17 cellular contexts compared by ENCODE assay signal in the genomic region with DNA sequence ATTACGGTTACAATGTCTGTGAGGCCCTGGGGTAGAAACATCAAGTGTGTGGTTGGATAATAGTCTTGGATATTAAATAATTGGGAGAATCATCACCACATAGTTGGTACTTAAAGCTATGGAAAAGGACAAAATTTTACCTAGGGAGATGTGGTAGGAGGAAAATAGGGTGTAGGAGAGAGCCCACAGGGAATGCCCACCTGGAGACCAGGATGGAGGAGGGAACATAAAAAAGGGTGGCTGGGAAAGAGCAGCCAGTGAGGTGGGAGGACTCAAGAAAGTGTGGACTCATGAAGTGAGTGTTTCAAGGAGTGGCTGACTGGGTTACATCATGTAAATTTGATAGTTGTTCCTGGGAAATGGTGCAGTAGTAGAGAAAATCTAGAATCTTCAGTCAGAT. TPM values are rescaled to one million over a fixed set of nuclear protein-coding genes. Genes with fewer than 3 reads are reported as not detected.
DNase-seq lines count a peak whose midpoint lies in the region; ATAC-seq and TF ChIP-seq lines count a peak whose summit lies in the region.
"Had no signal": no experiment of that assay in that cellular context is flagged by ENCODE, and none has a peak within 500 bp of the region (broad histone marks: within the 10 kb centered on the region; RNA-seq: fewer than 3 reads in every experiment).

No MANE protein-coding gene starts in this region.

- intact Hi-C loops in posterior vena cava (cut with DNase I): loop anchor here (5.0 to 10.0 kb wide), 2 partner anchors 55 to 198 kb away; no protein-coding TSS in a partner anchor
- intact Hi-C loops in psoas muscle (cut with DNase I): loop anchor here in 1 of 2 donors (5.0 kb wide), 1 partner anchor 198 kb away; no protein-coding TSS in a partner anchor
- intact Hi-C loops in gastrocnemius medialis (cut with DNase I; ENCODE audit: low total_unique reads): loop anchor here (10.0 kb wide), 1 partner anchor 805 kb away; no protein-coding TSS in a partner anchor

- no peak for TF ChIP-seq POLR2A in gastrocnemius medialis (IDR thresholded peaks at IDR 0.05)

- H3K36me3 Mint-ChIP-seq in nephron (ENCODE audit: low read depth): no peaks in the 10 kb centered on the region
- H3K36me3 Mint-ChIP-seq: CD4-positive, CD25-positive, alpha-beta regulatory T cell had no signal

- ATAC-seq in psoas muscle (no peak), gastrocnemius medialis (no peak)

- peaks cover 9% of the 10 kb centered on the region for H3K4me1 Mint-ChIP-seq in nephron

- H3K27ac Mint-ChIP-seq in nephron: no peak overlapping the region
- H3K27ac Mint-ChIP-seq: B cell; CD4-positive, CD25-positive, alpha-beta regulatory T cell had no signal

- H3K9me3 ChIP-seq in HEK293 (ENCODE audit: control insufficient read depth, insufficient read depth, low read depth, low read length): no peaks in the 10 kb centered on the region
- H3K9me3 ChIP-seq in psoas muscle: no peaks in the 10 kb centered on the region
- no peaks in the 10 kb centered on the region for H3K9me3 ChIP-seq in gastrocnemius medialis
- H3K9me3 ChIP-seq: HAP-1 had no signal

- no peaks in the 10 kb centered on the region for H3K36me3 ChIP-seq in HEK293 (ENCODE audit: control insufficient read depth in 2 of 2, insufficient read depth in 1 of 2, low read length in 2 of 2)
- no peaks in the 10 kb centered on the region for H3K36me3 ChIP-seq in psoas muscle (ENCODE audit: insufficient read depth in 1 of 2, low read depth in 1 of 2)
- no peaks in the 10 kb centered on the region for H3K36me3 ChIP-seq in gastrocnemius medialis
- H3K36me3 ChIP-seq: BLaER1 treated with 17β-estradiol and CSF1 and Interleukin-3, amounts not matched to agents 10 nM and 100 nM; HAP-1 had no signal

- peaks cover 10% of the 10 kb centered on the region for H3K27me3 Mint-ChIP-seq in nephron (ENCODE audit: low read depth)

- TF ChIP-seq CTCF in HEK293 (tag by site-specific recombination; IDR thresholded peaks at IDR 0.05) (no peak), nephron (IDR thresholded peaks at IDR 0.05; ENCODE audit: unreplicated experiment in 3 of 3) (no peak), psoas muscle (IDR thresholded peaks at IDR 0.05) (no peak), gastrocnemius medialis (IDR thresholded peaks at IDR 0.05 in 4 of 5, conservative IDR thresholded peaks at IDR 0.05 in 1 of 5) (no peak)

- 96 to 97% (median 96%) methylated on average over 1 of the region's 1 CpG for WGBS in psoas muscle, 3 donors

- DNase-seq in posterior vena cava (ENCODE audit: low spot score): peak; percentile 3
- DNase-seq in amniotic stem cell (lab: John Stamatoyannopoulos, UW): no peak
- no peak for DNase-seq in psoas muscle
- no peak for DNase-seq in gastrocnemius medialis
- DNase-seq: CD4-positive, CD25-positive, alpha-beta regulatory T cell; CD8-positive, alpha-beta memory T cell; COR-L47; DMS 273 treated with DMSO at 0.1 percent for 48 hours; DMS53; DND-41; EL; GM23248 had no signal

- H3K4me3 ChIP-seq in HEK293 (ENCODE audit: low read depth, low read length) (no peak overlapping the region), psoas muscle (no peak overlapping the region), gastrocnemius medialis (no peak overlapping the region)
- H3K4me3 ChIP-seq: BLaER1 treated with 17β-estradiol and CSF1 and Interleukin-3, amounts not matched to agents 10 nM and 100 nM; GM23248; HAP-1 had no signal

- no peaks in the 10 kb centered on the region for H3K9me3 Mint-ChIP-seq in nephron

- H3K4me3 Mint-ChIP-seq in nephron: peak overlapping the region; percentile 5 to 28 (median 6)
- H3K4me3 Mint-ChIP-seq: B cell; CD4-positive, CD25-positive, alpha-beta regulatory T cell had no signal

- CTCF ChIA-PET in HEK293 (lab: Yijun Ruan, JAX): no interaction called here

- in situ Hi-C loops in gastrocnemius medialis (cut with MboI; ENCODE audit: low sequenced_read_pairs in 4 of 4): loop anchor here in 3 of 4 donors (10.0 kb wide), 2 partner anchors 55 to 65 kb away; no protein-coding TSS in a partner anchor

- H3K27ac ChIP-seq in HEK293 (ENCODE audit: extremely low read depth, low read depth, low read length) (no peak overlapping the region), psoas muscle (no peak overlapping the region), gastrocnemius medialis (no peak overlapping the region)
- H3K27ac ChIP-seq: BLaER1 treated with 17β-estradiol and CSF1 and Interleukin-3, amounts not matched to agents 10 nM and 100 nM; GM23248 had no signal

- POLR2A ChIA-PET in HEK293 (lab: Yijun Ruan, JAX): no interaction called here

- H3K4me1 ChIP-seq in HEK293 (ENCODE audit: control insufficient read depth, insufficient read depth, low read length) (no peaks in the 10 kb centered on the region), psoas muscle (peaks cover 2% of the 10 kb centered on the region), gastrocnemius medialis (peaks cover 0 to 6% of the 10 kb centered on the region in 2 donors)

- H3K27me3 ChIP-seq in psoas muscle (ENCODE audit: insufficient read depth in 3 of 3, low read length in 2 of 3): no peaks in the 10 kb centered on the region
- no peaks in the 10 kb centered on the region for H3K27me3 ChIP-seq in gastrocnemius medialis

TF ChIP-seq in HEK293, 187 proteins besides CTCF, POLR2A, EP300 and RAD21:
- TF ChIP-seq ZNF391 (tag by site-specific recombination; IDR thresholded peaks at IDR 0.05; ENCODE audit: borderline replicate concordance, low read depth): no peak
- peak; percentile 79 for TF ChIP-seq ZFHX2 (tag by site-specific recombination; conservative IDR thresholded peaks at IDR 0.05)
- TF ChIP-seq, protein P1, sequence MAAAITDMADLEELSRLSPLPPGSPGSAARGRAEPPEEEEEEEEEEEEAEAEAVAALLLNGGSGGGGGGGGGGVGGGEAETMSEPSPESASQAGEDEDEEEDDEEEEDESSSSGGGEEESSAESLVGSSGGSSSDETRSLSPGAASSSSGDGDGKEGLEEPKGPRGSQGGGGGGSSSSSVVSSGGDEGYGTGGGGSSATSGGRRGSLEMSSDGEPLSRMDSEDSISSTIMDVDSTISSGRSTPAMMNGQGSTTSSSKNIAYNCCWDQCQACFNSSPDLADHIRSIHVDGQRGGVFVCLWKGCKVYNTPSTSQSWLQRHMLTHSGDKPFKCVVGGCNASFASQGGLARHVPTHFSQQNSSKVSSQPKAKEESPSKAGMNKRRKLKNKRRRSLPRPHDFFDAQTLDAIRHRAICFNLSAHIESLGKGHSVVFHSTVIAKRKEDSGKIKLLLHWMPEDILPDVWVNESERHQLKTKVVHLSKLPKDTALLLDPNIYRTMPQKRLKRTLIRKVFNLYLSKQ (tag by site-specific recombination; IDR thresholded peaks at IDR 0.05; ENCODE audit: borderline replicate concordance): no peak
- TF ChIP-seq EGR2 (tag by site-specific recombination; IDR thresholded peaks at IDR 0.05; ENCODE audit: low read depth): peak; percentile 89
- no peak for TF ChIP-seq ZFP69B (tag by site-specific recombination; IDR thresholded peaks at IDR 0.05)
- TF ChIP-seq ZNF521 (tag by site-specific recombination; IDR thresholded peaks at IDR 0.05): no peak
- TF ChIP-seq, protein P2, sequence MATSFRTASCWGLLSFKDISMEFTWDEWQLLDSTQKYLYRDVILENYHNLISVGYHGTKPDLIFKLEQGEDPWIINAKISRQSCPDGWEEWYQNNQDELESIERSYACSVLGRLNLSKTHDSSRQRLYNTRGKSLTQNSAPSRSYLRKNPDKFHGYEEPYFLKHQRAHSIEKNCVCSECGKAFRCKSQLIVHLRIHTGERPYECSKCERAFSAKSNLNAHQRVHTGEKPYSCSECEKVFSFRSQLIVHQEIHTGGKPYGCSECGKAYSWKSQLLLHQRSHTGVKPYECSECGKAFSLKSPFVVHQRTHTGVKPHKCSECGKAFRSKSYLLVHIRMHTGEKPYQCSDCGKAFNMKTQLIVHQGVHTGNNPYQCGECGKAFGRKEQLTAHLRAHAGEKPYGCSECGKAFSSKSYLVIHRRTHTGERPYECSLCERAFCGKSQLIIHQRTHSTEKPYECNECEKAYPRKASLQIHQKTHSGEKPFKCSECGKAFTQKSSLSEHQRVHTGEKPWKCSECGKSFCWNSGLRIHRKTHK (tag by site-specific recombination; IDR thresholded peaks at IDR 0.05): no peak
- TF ChIP-seq ZNF473 (tag by site-specific recombination; IDR thresholded peaks at IDR 0.05): no peak

RNA-seq across cellular contexts. Expression of gene SOX13, which starts 3.0 kb away (rescaled TPM):
- 10 to 100 TPM; 43.6 to 47.0 TPM for total RNA-seq in posterior vena cava
- 10 to 100 TPM in 2 of 4 donors, 1 to 10 TPM in 2; 8.5 to 19.6 (median 9.4) TPM for total RNA-seq in psoas muscle
- 10 to 100 TPM in 1 of 3 donors, 1 to 10 TPM in 2; 5.2 to 13.1 (median 9.4) TPM for polyA plus RNA-seq in psoas muscle
- 10 to 100 TPM; 15.6 to 31.1 (median 16.3) TPM for total RNA-seq in gastrocnemius medialis
- polyA plus RNA-seq: CD4-positive, CD25-positive, alpha-beta regulatory T cell had no signal
